ENCODE assay signal across 24 cellular contexts in the genomic region with DNA sequence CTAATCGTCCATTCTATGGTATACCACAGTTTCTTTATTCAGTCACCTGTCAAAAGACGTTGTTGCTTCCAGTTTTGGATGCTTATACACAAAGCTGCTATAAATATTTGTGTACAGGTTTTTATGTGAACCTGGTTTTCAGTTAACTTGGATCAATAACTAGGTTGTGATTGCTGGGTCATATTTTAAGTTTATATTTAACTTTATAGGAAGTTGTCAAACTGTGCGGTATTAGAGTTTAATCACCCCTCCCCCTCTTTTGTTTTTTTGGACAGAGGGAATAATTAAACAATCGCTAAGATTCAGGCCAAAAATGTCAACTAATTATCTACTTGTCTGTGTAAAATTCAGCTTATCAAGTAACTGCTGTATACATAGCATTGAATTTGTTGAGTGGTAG. TPM values are rescaled to one million over a fixed set of nuclear protein-coding genes. Genes with fewer than 3 reads are reported as not detected.
DNase-seq lines count a peak whose midpoint lies in the region; ATAC-seq, FAIRE-seq and TF ChIP-seq lines count a peak whose summit lies in the region.
"Had no signal": no experiment of that assay in that cellular context is flagged by ENCODE, and none has a peak within 500 bp of the region (broad histone marks: within the 10 kb centered on the region; RNA-seq: fewer than 3 reads in every experiment).

No MANE protein-coding gene starts in this region.

- CTCF ChIA-PET in Calu3 (lab: Charles Lee), result no interaction called here

- H3K4me3 Mint-ChIP-seq in Calu3 (ENCODE audit: low read depth, unreplicated experiment), result peak overlapping the region; percentile 16
- H3K4me3 Mint-ChIP-seq: CD14-positive monocyte; CD4-positive, alpha-beta memory T cell; CD4-positive, CD25-positive, alpha-beta regulatory T cell; CD8-positive, alpha-beta memory T cell had no signal

- H3K4me3 ChIP-seq in body of pancreas (no peak overlapping the region), right lobe of liver (peak overlapping the region in 1 of 3 donors; percentile 4), pancreas (no peak overlapping the region)
- H3K4me3 ChIP-seq: BLaER1 had no signal

- FAIRE-seq in pancreas (lab: Jason Lieb, UNC), result no peak
- FAIRE-seq: A204.1, D721Med, G401.6, GM12891, GM19239 had no signal

- H3K27me3 Mint-ChIP-seq in Calu3 (ENCODE audit: unreplicated experiment), result no peaks in the 10 kb centered on the region

- H3K27ac ChIP-seq in body of pancreas (peak overlapping the region in 1 of 4 donors; percentile 47), right lobe of liver (peak overlapping the region; percentile 45 to 76 (median 55)), pancreas (no peak overlapping the region)
- H3K27ac ChIP-seq: BLaER1 had no signal

- H3K27me3 ChIP-seq in body of pancreas (no peaks in the 10 kb centered on the region), right lobe of liver (no peaks in the 10 kb centered on the region), pancreas (no peaks in the 10 kb centered on the region)
- H3K27me3 ChIP-seq: BE2C, BLaER1 had no signal

- no TSS peak for BruUV-seq in Calu3 (replicated peaks; lab: Mats Ljungman, UMichigan)

- ATAC-seq in body of pancreas, result peak; percentile 38
- ATAC-seq in right lobe of liver, result peak; percentile 15 to 61 (median 42)
- ATAC-seq in pancreas, result peak; percentile 11 to 61 (median 32)
- no peak for ATAC-seq in GM19351 (IDR thresholded peaks at IDR 0.05; ENCODE audit: unreplicated experiment)

- DNase-seq in Calu3, result no peak
- DNase-seq in body of pancreas, result no peak
- no peak for DNase-seq in right lobe of liver
- DNase-seq in pancreas, result no peak
- no peak for DNase-seq in NCI-H1417 treated with DMSO at 0.1 percent for 48 hours (lab: John Stamatoyannopoulos, UW)
- DNase-seq in activated CD4-positive, alpha-beta T cell treated with anti-CD3 and anti-CD28 coated beads, Interleukin-2, amount 50 U/mL, for 48 hours, result no peak
- DNase-seq: 8988T; ACHN; BE2C; C1 segment of cervical spinal cord; CD4-positive, alpha-beta memory T cell; CD4-positive, CD25-positive, alpha-beta regulatory T cell; CD8-positive, alpha-beta memory T cell; COR-L47; DMS79 treated with DMSO at 0.1 percent for 48 hours; GF-D8 had no signal

- H3K9me3 Mint-ChIP-seq in Calu3 (ENCODE audit: low read depth, unreplicated experiment), result no peaks in the 10 kb centered on the region
- H3K9me3 Mint-ChIP-seq: CD14-positive monocyte; CD8-positive, alpha-beta memory T cell had no signal

- peaks cover 58% of the 10 kb centered on the region for H3K4me1 Mint-ChIP-seq in Calu3 (ENCODE audit: low read depth, unreplicated experiment)
- H3K4me1 Mint-ChIP-seq: CD14-positive monocyte; CD4-positive, CD25-positive, alpha-beta regulatory T cell; CD8-positive, alpha-beta memory T cell had no signal

- WGBS in body of pancreas, 2 donors, result 9 to 16% methylated on average over 4 of the region's 4 CpGs
- WGBS in right lobe of liver (ENCODE audit: insufficient coverage, low coverage, low lambda C conversion rate, missing lambda C conversion rate), result 12% methylated on average over 4 of the region's 4 CpGs
- WGBS in pancreas, 2 donors, result 12 to 14% methylated on average over 4 of the region's 4 CpGs

- H3K4me1 ChIP-seq in body of pancreas (peaks cover 16% of the 10 kb centered on the region), right lobe of liver (peaks cover 0 to 22% (median 9%) of the 10 kb centered on the region in 4 donors), pancreas (peaks cover 0 to 21% (median 0%) of the 10 kb centered on the region in 3 donors)
- H3K4me1 ChIP-seq: BE2C, BLaER1 had no signal

- H3K9me3 ChIP-seq in body of pancreas (no peaks in the 10 kb centered on the region), right lobe of liver (no peaks in the 10 kb centered on the region), pancreas (no peaks in the 10 kb centered on the region)
- H3K9me3 ChIP-seq: BE2C, BLaER1 had no signal

- peak overlapping the region; percentile 50 for H3K27ac Mint-ChIP-seq in Calu3 (ENCODE audit: unreplicated experiment)
- H3K27ac Mint-ChIP-seq: CD14-positive monocyte; CD4-positive, alpha-beta memory T cell; CD4-positive, CD25-positive, alpha-beta regulatory T cell; CD8-positive, alpha-beta memory T cell had no signal

- intact Hi-C loops in Calu3 (cut with micrococcal nuclease; ENCODE audit: unreplicated experiment) (no loop called here), body of pancreas (cut with DNase I) (no loop called here), right lobe of liver (cut with DNase I) (no loop called here), pancreas (cut with DNase I) (no loop called here)

- TF ChIP-seq CTCF in Calu3 (IDR thresholded peaks at IDR 0.05; ENCODE audit: unreplicated experiment), result no peak
- no peak for TF ChIP-seq CTCF in body of pancreas (IDR thresholded peaks at IDR 0.05)
- no peak for TF ChIP-seq CTCF in right lobe of liver (IDR thresholded peaks at IDR 0.05)
- TF ChIP-seq CTCF in pancreas (IDR thresholded peaks at IDR 0.05), result no peak

- no peak for TF ChIP-seq POLR2A in body of pancreas (IDR thresholded peaks at IDR 0.05)
- no peak for TF ChIP-seq POLR2A in right lobe of liver (IDR thresholded peaks at IDR 0.05)

- H3K36me3 Mint-ChIP-seq in Calu3 (ENCODE audit: insufficient read depth, unreplicated experiment), result no peaks in the 10 kb centered on the region
- H3K36me3 Mint-ChIP-seq: CD14-positive monocyte; CD4-positive, alpha-beta memory T cell; CD4-positive, CD25-positive, alpha-beta regulatory T cell had no signal

- H3K36me3 ChIP-seq in body of pancreas (replicated peaks in 1 of 2; ENCODE audit: insufficient read depth in 1 of 2, low read depth in 2 of 2), result no peaks in the 10 kb centered on the region
- H3K36me3 ChIP-seq in right lobe of liver, result no peaks in the 10 kb centered on the region
- H3K36me3 ChIP-seq in pancreas, result no peaks in the 10 kb centered on the region
- H3K36me3 ChIP-seq: BE2C, BLaER1 had no signal

RNA-seq across cellular contexts. Expression of gene SCN8A, which starts 34.3 kb away (rescaled TPM):
- total RNA-seq in Calu3 (2022), result 5.4 and 7.2 TPM in 2 replicates
- 10 to 100 TPM in 1 of 2 donors, 1 to 10 TPM in 1; 4.9 to 11.2 TPM for total RNA-seq in body of pancreas
- 1 to 10 TPM; 1.7 to 5.6 (median 3.7) TPM for total RNA-seq in right lobe of liver
- 1 to 10 TPM; 1.9 to 3.2 (median 2.3) TPM for total RNA-seq in pancreas
- polyA plus RNA-seq in pancreas, result 1 to 10 TPM; 2.1 to 2.6 TPM

Comparison
In these comparisons a context has a peak if more than half of its experiments do, and no peak if none do; other contexts are left out.
1. H3K27ac ChIP-seq: peak in right lobe of liver (3 of 3); none in pancreas (0 of 4).